ENCODE assay signal across 1 cellular context in genomic region chr3:58441514-58442450, GRCh38.
TF ChIP-seq lines count a peak whose summit lies in the region.

No MANE protein-coding gene starts in this region.

TF ChIP-seq in WTC11, 78 proteins besides CTCF, POLR2A, EP300 and RAD21:
- no peak for TF ChIP-seq HMGXB4 (CRISPR knock-in tag; IDR thresholded peaks at IDR 0.05)
- no peak for TF ChIP-seq TEAD1 (CRISPR knock-in tag; IDR thresholded peaks at IDR 0.05)
- TF ChIP-seq PRDM15 (CRISPR knock-in tag; IDR thresholded peaks at IDR 0.05) = peak; percentile 71
- TF ChIP-seq ZNF423 (CRISPR knock-in tag; IDR thresholded peaks at IDR 0.05) = no peak
- TF ChIP-seq KAT7 (CRISPR knock-in tag; IDR thresholded peaks at IDR 0.05; ENCODE audit: borderline replicate concordance) = no peak
- no peak for TF ChIP-seq OVOL2 (CRISPR knock-in tag; IDR thresholded peaks at IDR 0.05; ENCODE audit: borderline replicate concordance)
